12 cellular contexts compared by ENCODE assay signal in the genomic region with DNA sequence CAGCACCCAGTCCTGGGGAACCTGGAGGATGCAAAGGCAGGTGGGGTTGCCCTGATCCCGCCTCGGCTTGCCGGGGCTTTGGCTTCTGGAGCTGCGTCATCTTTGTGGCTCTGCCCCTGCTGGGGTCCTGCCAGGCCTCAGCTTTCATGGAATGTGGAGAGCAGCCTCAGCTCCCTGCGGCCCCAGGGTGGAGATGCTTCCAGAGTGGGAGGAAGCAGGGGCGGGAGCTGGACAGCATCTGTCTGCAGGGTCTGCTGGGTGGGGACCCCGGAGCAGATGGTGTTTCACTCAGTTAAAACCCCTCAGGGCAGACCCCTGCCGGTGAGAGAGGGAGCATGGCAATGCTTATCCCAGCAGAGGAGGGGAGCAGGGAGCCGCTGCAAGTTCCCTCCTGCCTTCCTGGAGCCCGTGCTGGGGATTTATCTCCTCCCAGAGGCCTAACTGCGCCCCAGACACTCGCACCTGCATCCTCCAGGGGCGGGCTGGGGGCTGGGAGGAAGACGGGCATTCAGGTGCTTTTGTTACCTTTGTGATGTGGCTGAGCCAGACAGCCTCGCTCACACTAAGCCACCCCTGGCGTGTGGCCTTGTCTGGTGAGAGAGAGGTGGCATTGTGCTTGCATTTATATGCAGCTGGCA. TPM values are rescaled to one million over a fixed set of nuclear protein-coding genes. Genes with fewer than 3 reads are reported as not detected.
DNase-seq lines count a peak whose midpoint lies in the region; ATAC-seq and TF ChIP-seq lines count a peak whose summit lies in the region.
"Had no signal": no experiment of that assay in that cellular context is flagged by ENCODE, and none has a peak within 500 bp of the region (broad histone marks: within the 10 kb centered on the region; RNA-seq: fewer than 3 reads in every experiment).

No MANE protein-coding gene starts in this region.

- peak overlapping the region; percentile 33; the same call in 1 of the 2 replicates for H3K4me2 ChIP-seq in IMR-90 (ENCODE audit: low read depth, low read length)

- peak overlapping the region; percentile 33 for H2AK9ac ChIP-seq in IMR-90 (replicated peaks; ENCODE audit: low read depth, low read length, poor library complexity)

- no peak overlapping the region for H3K9ac ChIP-seq in IMR-90 (ENCODE audit: low read depth, low read length)

- dilution Hi-C loops in IMR-90 (cut with HindIII; ENCODE audit: low sequenced_read_pairs, unreplicated experiment), result no loop called here

- peaks cover 2% of the 10 kb centered on the region; the same call in 1 of the 2 replicates for H3K9me1 ChIP-seq in IMR-90 (ENCODE audit: insufficient read depth, low read length)

- no peak overlapping the region; the same call in 1 of the 2 replicates for H4K5ac ChIP-seq in IMR-90 (ENCODE audit: low read depth, low read length)

- no peak overlapping the region for H3K27ac Mint-ChIP-seq in chondrocyte (ENCODE audit: unreplicated experiment)
- H3K27ac Mint-ChIP-seq in activated naive CD4-positive, alpha-beta T cell treated with anti-CD3 and anti-CD28 coated beads, Interleukin-2, amount 10 ng/mL, durations not matched to agents 7 days and 5 days, result no peak overlapping the region
- H3K27ac Mint-ChIP-seq: activated CD4-positive, alpha-beta T cell treated with anti-CD3 and anti-CD28 coated beads, Interleukin-2, amount 10 ng/mL, durations not matched to agents 24 days and 14 days; CD4-positive, CD25-positive, alpha-beta regulatory T cell; naive thymus-derived CD4-positive, alpha-beta T cell had no signal

- H3K4me3 Mint-ChIP-seq in chondrocyte (ENCODE audit: unreplicated experiment), result no peak overlapping the region
- H3K4me3 Mint-ChIP-seq in activated naive CD4-positive, alpha-beta T cell treated with anti-CD3 and anti-CD28 coated beads, Interleukin-2, amount 10 ng/mL, durations not matched to agents 7 days and 5 days, result no peak overlapping the region
- H3K4me3 Mint-ChIP-seq: activated CD4-positive, alpha-beta T cell treated with anti-CD3 and anti-CD28 coated beads, Interleukin-2, amount 10 ng/mL, durations not matched to agents 24 days and 14 days; CD4-positive, CD25-positive, alpha-beta regulatory T cell; naive thymus-derived CD4-positive, alpha-beta T cell had no signal

- no peaks in the 10 kb centered on the region for H4K20me1 ChIP-seq in IMR-90 (ENCODE audit: insufficient read depth, low read length)

- H3K4me1 Mint-ChIP-seq in chondrocyte (ENCODE audit: low read depth), result peaks cover 6% of the 10 kb centered on the region
- no peaks in the 10 kb centered on the region for H3K4me1 Mint-ChIP-seq in activated naive CD4-positive, alpha-beta T cell treated with anti-CD3 and anti-CD28 coated beads, Interleukin-2, amount 10 ng/mL, durations not matched to agents 7 days and 5 days
- H3K4me1 Mint-ChIP-seq: activated CD4-positive, alpha-beta T cell treated with anti-CD3 and anti-CD28 coated beads, Interleukin-2, amount 10 ng/mL, durations not matched to agents 24 days and 14 days; CD4-positive, CD25-positive, alpha-beta regulatory T cell had no signal

- no peaks in the 10 kb centered on the region for H3K36me3 Mint-ChIP-seq in chondrocyte (ENCODE audit: low read depth)
- no peaks in the 10 kb centered on the region for H3K36me3 Mint-ChIP-seq in activated naive CD4-positive, alpha-beta T cell treated with anti-CD3 and anti-CD28 coated beads, Interleukin-2, amount 10 ng/mL, durations not matched to agents 7 days and 5 days
- H3K36me3 Mint-ChIP-seq: CD4-positive, CD25-positive, alpha-beta regulatory T cell; naive thymus-derived CD4-positive, alpha-beta T cell had no signal

- H3K36me3 ChIP-seq in IMR-90 (ENCODE audit: control insufficient read depth, insufficient read depth, low read length), result no peaks in the 10 kb centered on the region
- H3K36me3 ChIP-seq: adrenal gland had no signal

- H3K9me3 Mint-ChIP-seq in chondrocyte (ENCODE audit: low read depth), result no peaks in the 10 kb centered on the region
- no peaks in the 10 kb centered on the region for H3K9me3 Mint-ChIP-seq in activated naive CD4-positive, alpha-beta T cell treated with anti-CD3 and anti-CD28 coated beads, Interleukin-2, amount 10 ng/mL, durations not matched to agents 7 days and 5 days
- H3K9me3 Mint-ChIP-seq: activated CD4-positive, alpha-beta T cell treated with anti-CD3 and anti-CD28 coated beads, Interleukin-2, amount 10 ng/mL, durations not matched to agents 24 days and 14 days had no signal

- no TSS peak for BruUV-seq in IMR-90 (replicated peaks; lab: Mats Ljungman, UMichigan)

- peak; percentile 97 for ATAC-seq in IMR-90 (ENCODE audit: low read depth)
- no peak for ATAC-seq in GM21825 (IDR thresholded peaks at IDR 0.05; ENCODE audit: unreplicated experiment)
- ATAC-seq: naive thymus-derived CD4-positive, alpha-beta T cell had no signal

- H3K4me3 ChIP-seq in AG10803 (ENCODE audit: low read length), result no peak overlapping the region
- no peak overlapping the region for H3K4me3 ChIP-seq in IMR-90 (ENCODE audit: insufficient read depth, low read depth, low read length)
- H3K4me3 ChIP-seq: adrenal gland had no signal

- intact Hi-C loops in IMR-90 (cut with micrococcal nuclease), result no loop called here

- H3K18ac ChIP-seq in IMR-90 (ENCODE audit: low read depth, low read length), result no peak overlapping the region

- TF ChIP-seq CTCF in AG10803 (conservative IDR thresholded peaks at IDR 0.05; ENCODE audit: low read length) (no peak), IMR-90 (conservative IDR thresholded peaks at IDR 0.05; ENCODE audit: low read depth, low read length) (no peak), chondrocyte (IDR thresholded peaks at IDR 0.05) (peak; percentile 58)

- H2BK20ac ChIP-seq in IMR-90 (ENCODE audit: low read depth, low read length), result peak overlapping the region; percentile 61; the same call in 1 of the 2 replicates

- peaks cover 2% of the 10 kb centered on the region; the same call in 1 of the 2 replicates for H3K27me3 ChIP-seq in IMR-90 (ENCODE audit: control insufficient read depth, insufficient read depth, low read length)
- H3K27me3 ChIP-seq: adrenal gland had no signal

- H4K91ac ChIP-seq in IMR-90 (ENCODE audit: insufficient read depth, low read depth, low read length), result no peak overlapping the region

- H3K79me1 ChIP-seq in IMR-90 (ENCODE audit: low read depth in 1 of 2, low read length in 2 of 2), result no peaks in the 10 kb centered on the region

- no peak overlapping the region for H4K8ac ChIP-seq in IMR-90 (ENCODE audit: low read depth in 2 of 2, low read length in 2 of 2)

- H2BK15ac ChIP-seq in IMR-90 (ENCODE audit: low read depth, low read length), result no peak overlapping the region

- TF ChIP-seq POLR2A in IMR-90 (IDR thresholded peaks at IDR 0.05; ENCODE audit: low read depth, low read length), result no peak

- no peak overlapping the region for H3K23ac ChIP-seq in IMR-90 (ENCODE audit: low read depth, low read length)

- H2AK5ac ChIP-seq in IMR-90 (ENCODE audit: low read depth, low read length), result no peak overlapping the region

- H3K56ac ChIP-seq in IMR-90 (ENCODE audit: extremely low read depth, insufficient read depth, low read length), result no peak overlapping the region

- H3K9me3 ChIP-seq in IMR-90 (ENCODE audit: control insufficient read depth, insufficient read depth, low read length), result no peaks in the 10 kb centered on the region
- H3K9me3 ChIP-seq: adrenal gland had no signal

- DNase-seq in AG10803 (ENCODE audit: low read depth) (peak; percentile 59), IMR-90 (peak; percentile 57), chondrocyte (ENCODE audit: low spot score) (peak; percentile 79), left kidney (ENCODE audit: low read depth, low spot score) (peak; percentile 80), HuH-7.5 (ENCODE audit: low spot score) (no peak)
- DNase-seq in activated naive CD4-positive, alpha-beta T cell treated with anti-CD3 and anti-CD28 coated beads, Interleukin-2, amount 10 ng/mL, durations not matched to agents 7 days and 5 days, result no peak
- no peak for DNase-seq in activated naive CD4-positive, alpha-beta T cell treated with Interleukin-2 at 50 U/mL for 16 hours
- DNase-seq: activated CD4-positive, alpha-beta T cell treated with anti-CD3 and anti-CD28 coated beads, Interleukin-2, amount 10 ng/mL, durations not matched to agents 24 days and 14 days; CD4-positive, CD25-positive, alpha-beta regulatory T cell; naive thymus-derived CD4-positive, alpha-beta T cell had no signal

- CTCF ChIA-PET in IMR-90 (lab: Yijun Ruan, JAX), result interaction anchor here (1.4 kb wide), 1 partner anchor 9 kb away, joined by 5 read pairs; no protein-coding TSS in a partner anchor
- CTCF ChIA-PET in activated naive CD4-positive, alpha-beta T cell treated with anti-CD3 and anti-CD28 coated beads, Interleukin-2, amount 10 ng/mL, durations not matched to agents 7 days and 5 days (lab: Charles Lee), result interaction anchor here (0.5 kb wide), 1 partner anchor 223 kb away, joined by 4 read pairs; no protein-coding TSS in a partner anchor

- H3K27me3 Mint-ChIP-seq in chondrocyte (ENCODE audit: low read depth), result peaks cover 6% of the 10 kb centered on the region
- H3K27me3 Mint-ChIP-seq in activated naive CD4-positive, alpha-beta T cell treated with anti-CD3 and anti-CD28 coated beads, Interleukin-2, amount 10 ng/mL, durations not matched to agents 7 days and 5 days, result peaks cover 40% of the 10 kb centered on the region
- H3K27me3 Mint-ChIP-seq: activated CD4-positive, alpha-beta T cell treated with anti-CD3 and anti-CD28 coated beads, Interleukin-2, amount 10 ng/mL, durations not matched to agents 24 days and 14 days had no signal

- H3K4me1 ChIP-seq in IMR-90 (ENCODE audit: control insufficient read depth, insufficient read depth, low read length), result peaks cover 8% of the 10 kb centered on the region; the same call in 1 of the 2 replicates

- no peak overlapping the region for H2BK120ac ChIP-seq in IMR-90 (ENCODE audit: low read depth, low read length)

- no peak overlapping the region for H2BK5ac ChIP-seq in IMR-90 (ENCODE audit: low read depth, low read length, poor library complexity, severe bottlenecking)

- H3K4ac ChIP-seq in IMR-90 (ENCODE audit: low read depth, low read length), result no peak overlapping the region

- in situ Hi-C loops in IMR-90 (cut with MboI; ENCODE audit: low sequenced_read_pairs), result no loop called here

- H3K27ac ChIP-seq in IMR-90 (ENCODE audit: insufficient read depth, low read length), result no peak overlapping the region
- H3K27ac ChIP-seq: adrenal gland had no signal

- no peak overlapping the region for H3K14ac ChIP-seq in IMR-90 (replicated peaks; ENCODE audit: low read depth, low read length)

- peak overlapping the region; percentile 87 for H2AFZ ChIP-seq in IMR-90 (replicated peaks; ENCODE audit: low read length, poor library complexity)

- no peak for TF ChIP-seq RAD21 in IMR-90 (IDR thresholded peaks at IDR 0.05; ENCODE audit: low read length)

- POLR2A ChIA-PET in IMR-90 (lab: Charles Lee; ENCODE audit: unreplicated experiment), result no interaction called here

- 100% methylated on average over 1 of the region's 16 CpGs; no CpG with 5 or more reads in 1 of the 2 experiments for WGBS in IMR-90 (ENCODE audit: extremely low coverage in 2 of 2, insufficient read length in 1 of 2), 2 experiments

RNA-seq across cellular contexts. Expression of gene GRIK4, which starts 15.7 kb away (rescaled TPM):
- total RNA-seq in IMR-90 (2012; rRNA removed) (under 0.01 and 0.18 TPM in 2 replicates), chondrocyte (0.37 to 0.51 TPM (median 0.49 TPM) in 3 replicates)
- polyA plus RNA-seq in IMR-90 (2012; rRNA removed), result 0.29 and 0.38 TPM in 2 replicates
- polyA plus RNA-seq in IMR-90 (2012; cell fraction: cytosol; rRNA removed), result 0.25 and 0.36 TPM in 2 replicates
- polyA plus RNA-seq in IMR-90 (2012; cell fraction: nucleus; rRNA removed; ENCODE audit: low replicate concordance), result 0.39 and 0.41 TPM in 2 replicates
- total RNA-seq: CD4-positive, CD25-positive, alpha-beta regulatory T cell had no signal
- polyA plus RNA-seq: CD4-positive, CD25-positive, alpha-beta regulatory T cell; naive thymus-derived CD4-positive, alpha-beta T cell had no signal

Comparison
In these comparisons a context has a peak if more than half of its experiments do, and no peak if none do; other contexts are left out.
1. DNase-seq: peak in AG10803 (single experiment), IMR-90 (single experiment), chondrocyte (single experiment) and left kidney (single experiment); none in activated naive CD4-positive, alpha-beta T cell treated with anti-CD3 and anti-CD28 coated beads, Interleukin-2, amount 10 ng/mL, durations not matched to agents 7 days and 5 days (single experiment), activated naive CD4-positive, alpha-beta T cell treated with Interleukin-2 at 50 U/mL for 16 hours (single experiment) and HuH-7.5 (single experiment).